In genomic region chr2:173886613-173887012, GRCh38 we compare ENCODE assay signal across 34 cellular contexts.
"Had no signal": no experiment of that assay in that cellular context is flagged by ENCODE, and none has a peak within 500 bp of the region (broad histone marks: within the 10 kb centered on the region; RNA-seq: fewer than 3 reads in every experiment).

No MANE protein-coding gene starts in this region.

- H3K36me3 ChIP-seq: MG63 had no signal

- H3K27me3 ChIP-seq: MG63 had no signal

- H3K4me3 ChIP-seq: MG63 had no signal

- DNase-seq: Karpas-422, Kasumi-1, MG63, MM.1S, MV-4-11, NCI-H1048, NCI-H1092, NCI-H1092 treated with DMSO at 0.1 percent for 48 hours, NCI-H1105, NCI-H1105 treated with DMSO at 0.1 percent for 48 hours, NCI-H1417, NCI-H1417 treated with DMSO at 0.1 percent for 48 hours, NCI-H1436, NCI-H1436 treated with DMSO at 0.1 percent for 48 hours, NCI-H146, NCI-H1694, NCI-H1694 treated with DMSO at 0.1 percent for 48 hours, NCI-H187, NCI-H187 treated with DMSO at 0.1 percent for 48 hours, NCI-H1930, NCI-H2029, NCI-H2029 treated with DMSO at 0.1 percent for 48 hours, NCI-H2081, NCI-H2081 treated with DMSO at 0.1 percent for 48 hours, NCI-H2107, NCI-H2171, NCI-H2171 treated with DMSO at 0.1 percent for 48 hours, NCI-H2227 treated with DMSO at 0.1 percent for 48 hours, NCI-H226, NCI-H345, NCI-H446, NCI-H446 treated with DMSO at 0.1 percent for 48 hours, NCI-H510A, NCI-H510A treated with DMSO at 0.1 percent for 48 hours had no signal
